In the genomic region with DNA sequence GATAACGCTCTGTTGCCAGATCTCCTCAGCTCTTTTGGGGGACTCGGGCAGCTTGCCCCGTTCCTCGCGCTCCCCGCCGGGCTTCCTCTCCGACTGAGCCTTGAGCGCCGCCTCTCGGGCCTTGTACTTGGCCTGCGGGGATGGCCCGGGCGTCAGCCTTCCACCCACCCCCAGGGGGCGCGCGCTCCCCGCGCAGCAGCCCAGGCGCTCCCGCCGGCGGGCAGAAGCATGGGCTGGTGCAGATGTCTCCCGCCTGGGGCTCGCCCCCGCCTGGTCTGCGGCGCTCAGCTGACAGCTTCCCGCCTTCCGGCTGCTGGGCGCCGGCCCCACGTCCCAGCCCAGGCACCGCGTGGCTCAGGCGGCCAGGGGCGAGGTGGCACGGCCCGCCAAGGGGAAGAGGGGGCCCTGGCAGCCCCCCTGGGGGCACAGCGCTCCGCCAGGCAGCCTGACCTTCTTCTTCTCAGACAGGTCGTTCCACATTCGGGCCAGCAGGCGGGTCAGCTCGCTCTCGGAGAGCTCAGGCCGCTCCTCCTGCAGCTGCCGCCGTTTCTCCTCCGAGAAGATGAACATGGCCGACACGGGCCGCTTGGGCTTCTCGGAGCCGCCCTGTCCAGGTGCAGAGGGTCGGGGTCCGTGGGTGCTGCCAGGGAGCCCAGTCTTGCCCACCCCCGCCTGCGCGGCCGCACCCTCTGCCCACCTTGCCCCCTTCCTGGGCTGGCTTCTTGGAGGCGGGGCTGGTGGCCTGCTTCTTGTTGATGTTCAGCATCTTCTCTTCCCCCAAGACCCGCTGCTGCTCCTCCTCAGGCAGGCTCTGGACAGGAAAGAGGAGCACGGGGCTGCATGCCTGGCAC, we compare ENCODE assay signal across 9 cellular contexts. TPM values are rescaled to one million over a fixed set of nuclear protein-coding genes. Genes with fewer than 3 reads are reported as not detected.
A peak's percentile ranks its signal among the peaks of the same experiment; 100 is the strongest.
DNase-seq lines count a peak whose midpoint lies in the region; ATAC-seq, FAIRE-seq and TF ChIP-seq lines count a peak whose summit lies in the region.
"Had no signal": no experiment of that assay in that cellular context is flagged by ENCODE, and none has a peak within 500 bp of the region (broad histone marks: within the 10 kb centered on the region; RNA-seq: fewer than 3 reads in every experiment).

No MANE protein-coding gene starts in this region.

- DNase-seq in SJSA1 (ENCODE audit: low read depth in 1 of 2, low spot score in 2 of 2) (peak; percentile 79 to 88), globus pallidus (ENCODE audit: low spot score) (peak; percentile 90), pancreas (peak; percentile 79 to 96 (median 90)), tibial artery (peak; percentile 84 to 91)
- peak; percentile 91 for DNase-seq in activated naive CD4-positive, alpha-beta T cell treated with Interleukin-2 at 50 U/mL for 16 hours

- peaks cover 62 to 96% (median 83%) of the 10 kb centered on the region in 11 experiments for H3K36me3 ChIP-seq in BLaER1 treated with 17β-estradiol and CSF1 and Interleukin-3, amounts not matched to agents 10 nM and 100 nM
- H3K36me3 ChIP-seq in HUES48 (ENCODE audit: control insufficient read depth, insufficient read depth, low read length), result peaks cover 76% of the 10 kb centered on the region
- peaks cover 87% of the 10 kb centered on the region for H3K36me3 ChIP-seq in SJSA1
- H3K36me3 ChIP-seq in pancreas, result peaks cover 0 to 36% (median 27%) of the 10 kb centered on the region in 3 donors
- H3K36me3 ChIP-seq in tibial artery, result peaks cover 60 to 92% (median 64%) of the 10 kb centered on the region in 3 donors

- H4K20me1 ChIP-seq in BLaER1 treated with 17β-estradiol and CSF1 and Interleukin-3, amounts not matched to agents 10 nM and 100 nM, result peaks cover under 1 to 70% (median 50%) of the 10 kb centered on the region in 11 experiments; a peak in 17 of 22 replicates

- H3K9me3 ChIP-seq in BLaER1 treated with 17β-estradiol and CSF1 and Interleukin-3, amounts not matched to agents 10 nM and 100 nM (replicated peaks in 1 of 11), result peaks cover 0 to 10% (median 0%) of the 10 kb centered on the region in 11 experiments; a peak in 4 of 22 replicates
- H3K9me3 ChIP-seq in HUES48 (ENCODE audit: control insufficient read depth, insufficient read depth, low read length), result no peaks in the 10 kb centered on the region
- H3K9me3 ChIP-seq in SJSA1 (replicated peaks), result no peaks in the 10 kb centered on the region
- no peaks in the 10 kb centered on the region for H3K9me3 ChIP-seq in pancreas
- no peaks in the 10 kb centered on the region for H3K9me3 ChIP-seq in tibial artery

- TF ChIP-seq CTCF in pancreas (IDR thresholded peaks at IDR 0.05) (peak; percentile 94 to 99 (median 98)), tibial artery (IDR thresholded peaks at IDR 0.05) (peak; percentile 98 to 99)

- peaks cover 42 to 92% (median 54%) of the 10 kb centered on the region in 10 experiments for H3K4me1 ChIP-seq in BLaER1 treated with 17β-estradiol and CSF1 and Interleukin-3, amounts not matched to agents 10 nM and 100 nM
- H3K4me1 ChIP-seq in HUES48 (ENCODE audit: control insufficient read depth, insufficient read depth, low read length) (no peaks in the 10 kb centered on the region), SJSA1 (replicated peaks) (peaks cover 19% of the 10 kb centered on the region), pancreas (peaks cover 0 to 8% (median 0%) of the 10 kb centered on the region in 3 donors), tibial artery (peaks cover 6 to 21% (median 12%) of the 10 kb centered on the region in 4 donors)

- peak overlapping the region in 9 of 11 experiments; percentile 42 to 87 (median 79); a peak in 19 of 22 replicates for H3K27ac ChIP-seq in BLaER1 treated with 17β-estradiol and CSF1 and Interleukin-3, amounts not matched to agents 10 nM and 100 nM
- H3K27ac ChIP-seq in HUES48 (ENCODE audit: low read depth, low read length), result peak overlapping the region; percentile 73
- H3K27ac ChIP-seq in SJSA1, result no peak overlapping the region
- H3K27ac ChIP-seq in pancreas, result peak overlapping the region in 1 of 4 donors; percentile 3
- H3K27ac ChIP-seq in tibial artery, result peak overlapping the region; percentile 17 to 55

- WGBS in pancreas, 2 donors, result 17 to 30% methylated on average over 59 to 64 of the region's 64 CpGs

- peak overlapping the region; percentile 55 to 93 (median 80) for H3K4me2 ChIP-seq in BLaER1 treated with 17β-estradiol and CSF1 and Interleukin-3, amounts not matched to agents 10 nM and 100 nM

- intact Hi-C loops in pancreas (cut with DNase I) (loop anchor here (5.0 to 10.0 kb wide), 4 partner anchors 112 to 137 kb away; a partner anchor contains a TSS), tibial artery (cut with DNase I; ENCODE audit: low total_unique reads) (loop anchor here (2.0 to 5.0 kb wide), 3 partner anchors 40 to 137 kb away; a partner anchor contains a TSS)

- FAIRE-seq in pancreas (lab: Jason Lieb, UNC), result no peak

- no peaks in the 10 kb centered on the region for H3K27me3 ChIP-seq in BLaER1 treated with 17β-estradiol and CSF1 and Interleukin-3, amounts not matched to agents 10 nM and 100 nM
- H3K27me3 ChIP-seq in HUES48 (ENCODE audit: control insufficient read depth, insufficient read depth, low read length) (no peaks in the 10 kb centered on the region), SJSA1 (replicated peaks) (no peaks in the 10 kb centered on the region), pancreas (no peaks in the 10 kb centered on the region), tibial artery (no peaks in the 10 kb centered on the region)

- ATAC-seq in GM19395 (IDR thresholded peaks at IDR 0.05; ENCODE audit: unreplicated experiment) (peak; percentile 67), pancreas (peak; percentile 89 to 96 (median 94))

- H3K9ac ChIP-seq in BLaER1 treated with 17β-estradiol and CSF1 and Interleukin-3, amounts not matched to agents 10 nM and 100 nM, result peak overlapping the region; percentile 38 to 83 (median 71); a peak in 21 of 22 replicates
- H3K9ac ChIP-seq in HUES48 (ENCODE audit: low read depth, low read length), result no peak overlapping the region

- peak overlapping the region in 8 of 10 experiments; percentile 2 to 40 (median 20); a peak in 9 of 20 replicates for H3K4me3 ChIP-seq in BLaER1 treated with 17β-estradiol and CSF1 and Interleukin-3, amounts not matched to agents 10 nM and 100 nM
- no peak overlapping the region for H3K4me3 ChIP-seq in HUES48 (ENCODE audit: low read depth, low read length)
- H3K4me3 ChIP-seq in SJSA1, result no peak overlapping the region
- no peak overlapping the region for H3K4me3 ChIP-seq in pancreas
- no peak overlapping the region for H3K4me3 ChIP-seq in tibial artery

RNA-seq across cellular contexts. Expression of a gene that starts 8.9 kb away (rescaled TPM):
- 63.6 and 80.0 TPM in 2 replicates for total RNA-seq in SJSA1 (2014; rRNA removed; shearing (Covaris generic))
- total RNA-seq in pancreas, result 10 to 100 TPM; 31.9 to 51.8 (median 35.6) TPM
- 10 to 100 TPM; 40.9 to 44.1 TPM for polyA plus RNA-seq in pancreas

RNA-seq across cellular contexts. Expression of a gene that starts 10.9 kb away (rescaled TPM):
- 62.6 and 67.4 TPM in 2 replicates for total RNA-seq in SJSA1 (2014; rRNA removed; shearing (Covaris generic))
- 10 to 100 TPM; 21.1 to 38.0 (median 24.5) TPM for total RNA-seq in pancreas
- 10 to 100 TPM; 29.8 to 32.0 TPM for polyA plus RNA-seq in pancreas

RNA-seq across cellular contexts. Expression of a gene that starts 23.8 kb away (rescaled TPM):
- 22.6 and 42.6 TPM in 2 replicates for total RNA-seq in SJSA1 (2014; rRNA removed; shearing (Covaris generic))
- total RNA-seq in pancreas, result 10 to 100 TPM; 10.4 to 24.6 (median 14.8) TPM
- 10 to 100 TPM; 42.2 to 50.9 TPM for polyA plus RNA-seq in pancreas

RNA-seq across cellular contexts. Expression of a gene that starts 40.1 kb away (rescaled TPM):
- total RNA-seq in SJSA1 (2014; rRNA removed; shearing (Covaris generic)), result not detected in 2 replicates
- total RNA-seq in pancreas, result 1 to 10 TPM; 1.1 to 3.9 (median 2.3) TPM
- 1 to 10 TPM; 1.9 to 2.9 TPM for polyA plus RNA-seq in pancreas
- total RNA-seq: T-helper 1 cell treated with Interleukin-12 subunit alpha and Interleukin-12 subunit beta and Interleukin-4 antibody, amounts not matched to agents 30 ng/mL and 1 ng/mL, for 36 hours had no signal

RNA-seq across cellular contexts. Expression of a gene that starts 57.4 kb away (rescaled TPM):
- not detected in 2 replicates for total RNA-seq in SJSA1 (2014; rRNA removed; shearing (Covaris generic))
- total RNA-seq in pancreas, result under 1 TPM in 2 of 6 donors, not detected in 4; 0.24 to 0.37 TPM
- not detected for polyA plus RNA-seq in pancreas
- total RNA-seq: T-helper 1 cell treated with Interleukin-12 subunit alpha and Interleukin-12 subunit beta and Interleukin-4 antibody, amounts not matched to agents 30 ng/mL and 1 ng/mL, for 36 hours had no signal

Comparison
In these comparisons a context has a peak if more than half of its experiments do, and no peak if none do; other contexts are left out.
1. H3K4me3 ChIP-seq: peak in BLaER1 treated with 17β-estradiol and CSF1 and Interleukin-3, amounts not matched to agents 10 nM and 100 nM (8 of 10); none in HUES48 (single experiment), SJSA1 (single experiment), pancreas (0 of 4) and tibial artery (0 of 2).
2. Peak in every context shown above with its lines, with median percentiles within 50 percentile points of each other: DNase-seq.